ENCODE assay signal across 1 cellular context in genomic region chr10:49941447-49942338, GRCh38.
TF ChIP-seq lines count a peak whose summit lies in the region.
"Not testable (repeated sequence)": the region's sequence is repeated elsewhere in the genome, so short reads cannot be mapped to it uniquely, and the experiment has no call there.

Gene PARG, minus strand, starts transcription at chr10:49942027. Its CDS starts 302 bp downstream, at chr10:49941725.
Gene TIMM23B, plus strand, starts transcription at chr10:49942053. Its CDS starts 142 bp downstream, at chr10:49942195.

TF ChIP-seq in HepG2, 621 proteins besides CTCF, POLR2A, EP300 and RAD21 (continued from another document and continues in another):
- TF ChIP-seq THAP9 (CRISPR knock-in tag; IDR thresholded peaks at IDR 0.05; ENCODE audit: borderline replicate concordance) (peak; percentile 80; the same call in 1 of the 2 replicates), ZBTB2 (CRISPR knock-in tag; IDR thresholded peaks at IDR 0.05; ENCODE audit: low read depth) (peak; percentile 82; the same call in 1 of the 2 replicates), LCORL (CRISPR knock-in tag; IDR thresholded peaks at IDR 0.05) (peak; percentile 37; the same call in 1 of the 2 replicates), TFE3 (CRISPR knock-in tag; IDR thresholded peaks at IDR 0.05) (peak; percentile 18), ZNF557 (CRISPR knock-in tag; IDR thresholded peaks at IDR 0.05) (0 out of 2 replicates have a peak, but pooled peaks have one; percentile 35), MEIS2 (CRISPR knock-in tag; IDR thresholded peaks at IDR 0.05) (peak; percentile 81; the same call in 1 of the 2 replicates), GZF1 (CRISPR knock-in tag; IDR thresholded peaks at IDR 0.05) (0 out of 2 replicates have a peak, but pooled peaks have one; percentile 32), ELF1 (CRISPR knock-in tag; IDR thresholded peaks at IDR 0.05) (peak; percentile 95), DRAP1 (CRISPR knock-in tag; IDR thresholded peaks at IDR 0.05) (peak; percentile 62), TBX2 (CRISPR knock-in tag; IDR thresholded peaks at IDR 0.05; ENCODE audit: borderline replicate concordance) (peak; percentile 67; the same call in 1 of the 2 replicates), ELF4 (CRISPR knock-in tag; IDR thresholded peaks at IDR 0.05; ENCODE audit: borderline replicate concordance) (peak; percentile 78), MYC (CRISPR knock-in tag; IDR thresholded peaks at IDR 0.05; ENCODE audit: borderline replicate concordance) (peak; percentile 84; the same call in 1 of the 2 replicates), NONO (CRISPR knock-in tag; conservative IDR thresholded peaks at IDR 0.05) (peak; percentile 87), KLF16 (CRISPR knock-in tag; IDR thresholded peaks at IDR 0.05) (peak in 1 of 2 experiments; percentile 68; a peak in 2 of 4 replicates), FOXJ3 (CRISPR knock-in tag; IDR thresholded peaks at IDR 0.05; ENCODE audit: borderline replicate concordance) (peak; percentile 48; the same call in 1 of the 2 replicates), ZFX (CRISPR knock-in tag; IDR thresholded peaks at IDR 0.05; ENCODE audit: low read depth) (peak; percentile 91), ZNF788 (CRISPR knock-in tag; IDR thresholded peaks at IDR 0.05; ENCODE audit: borderline replicate concordance) (peak; percentile 79; the same call in 1 of the 2 replicates), ZFP91 (CRISPR knock-in tag; IDR thresholded peaks at IDR 0.05; ENCODE audit: borderline replicate concordance) (peak; percentile 79; the same call in 1 of the 2 replicates), MXI1 (IDR thresholded peaks at IDR 0.05; ENCODE audit: borderline replicate concordance, low read depth, low read length) (peak; percentile 48; the same call in 1 of the 3 replicates), ZNF891 (CRISPR knock-in tag; IDR thresholded peaks at IDR 0.05) (peak; percentile 48; the same call in 1 of the 2 replicates), ZFP37 (CRISPR knock-in tag; IDR thresholded peaks at IDR 0.05; ENCODE audit: borderline replicate concordance) (0 out of 2 replicates have a peak, but pooled peaks have one; percentile 52), ATF7-NPFF (CRISPR knock-in tag; IDR thresholded peaks at IDR 0.05; ENCODE audit: low read depth) (0 out of 2 replicates have a peak, but pooled peaks have one; percentile 52), SALL2 (CRISPR knock-in tag; IDR thresholded peaks at IDR 0.05) (peak; percentile 69; the same call in 1 of the 2 replicates), ZNF607 (CRISPR knock-in tag; IDR thresholded peaks at IDR 0.05; ENCODE audit: borderline replicate concordance) (peak; percentile 51; the same call in 1 of the 2 replicates), AHDC1 (CRISPR knock-in tag; IDR thresholded peaks at IDR 0.05; ENCODE audit: borderline replicate concordance) (peak; percentile 39; the same call in 1 of the 2 replicates), SOX13 (CRISPR knock-in tag; conservative IDR thresholded peaks at IDR 0.05 in 1 of 2, IDR thresholded peaks at IDR 0.05 in 1 of 2) (peak in 1 of 2 experiments; percentile 31; a peak in 1 of 4 replicates), ZZZ3 (CRISPR knock-in tag; IDR thresholded peaks at IDR 0.05; ENCODE audit: borderline replicate concordance) (peak; percentile 87; the same call in 1 of the 2 replicates), SMAD3 (CRISPR knock-in tag; IDR thresholded peaks at IDR 0.05) (peak; percentile 30; the same call in 1 of the 2 replicates), KMT2B (CRISPR knock-in tag; IDR thresholded peaks at IDR 0.05) (peak; percentile 98), ZNF136 (CRISPR knock-in tag; IDR thresholded peaks at IDR 0.05; ENCODE audit: low read depth) (0 out of 2 replicates have a peak, but pooled peaks have one; percentile 56), ZFAT (CRISPR knock-in tag; conservative IDR thresholded peaks at IDR 0.05) (0 out of 2 replicates have a peak, but pooled peaks have one; percentile 37), ASH2L (IDR thresholded peaks at IDR 0.05; ENCODE audit: insufficient read length, low read depth, low read length) (peak; percentile 59), MED1 (CRISPR knock-in tag; IDR thresholded peaks at IDR 0.05) (peak; percentile 45; the same call in 1 of the 2 replicates), ZNF598 (CRISPR knock-in tag; IDR thresholded peaks at IDR 0.05; ENCODE audit: borderline replicate concordance) (peak; percentile 49; the same call in 1 of the 2 replicates), NRL (CRISPR knock-in tag; IDR thresholded peaks at IDR 0.05; ENCODE audit: borderline replicate concordance) (peak; percentile 49; the same call in 1 of the 2 replicates), ARID5B (CRISPR knock-in tag; IDR thresholded peaks at IDR 0.05) (peak; percentile 61; the same call in 1 of the 2 replicates), ZNF740 (CRISPR knock-in tag; IDR thresholded peaks at IDR 0.05) (peak; percentile 73), ZNF350 (CRISPR knock-in tag; IDR thresholded peaks at IDR 0.05; ENCODE audit: borderline replicate concordance, low read depth) (peak; percentile 82; the same call in 1 of the 2 replicates)
- not testable (repeated sequence) for TF ChIP-seq LCORL, NONO, SOX13 (IDR thresholded peaks at IDR 0.05)
